In the genomic region with DNA sequence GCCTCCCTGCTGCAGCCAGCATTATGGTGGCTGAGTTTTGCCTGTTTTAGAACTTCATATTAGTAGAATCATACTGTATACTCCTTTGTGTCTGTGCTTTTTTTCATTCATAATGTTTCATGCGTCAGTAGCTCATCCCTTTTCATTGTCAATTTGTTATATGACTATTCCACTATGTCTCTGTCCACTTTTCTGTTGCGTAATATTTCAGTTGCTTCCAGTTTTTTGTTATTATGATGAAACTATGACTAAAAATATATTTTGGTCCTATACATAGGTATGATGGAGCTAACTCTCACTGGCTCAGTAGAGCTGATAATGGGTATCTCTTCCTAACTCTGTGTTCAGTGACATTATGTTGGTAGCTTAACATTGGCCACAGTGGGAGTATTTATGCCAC, we compare ENCODE assay signal across 37 cellular contexts. TPM values are rescaled to one million over a fixed set of nuclear protein-coding genes. Genes with fewer than 3 reads are reported as not detected.
"Had no signal": no experiment of that assay in that cellular context is flagged by ENCODE, and none has a peak within 500 bp of the region (broad histone marks: within the 10 kb centered on the region; RNA-seq: fewer than 3 reads in every experiment).

No MANE protein-coding gene starts in this region.

- H3K36me3 ChIP-seq: esophagus muscularis mucosa, heart right ventricle, left lung, neural progenitor cell, spleen, tibial artery had no signal

- H3K27me3 ChIP-seq: esophagus muscularis mucosa, heart right ventricle, left lung, neural progenitor cell, spleen, testis, tibial artery had no signal

- DNase-seq: dermis blood vessel endothelial cell; effector memory CD4-positive, alpha-beta T cell; foreskin melanocyte; glutamatergic neuron; heart right ventricle; hippocampal formation; left cardiac atrium; left lung; mesenchymal stem cell; naive thymus-derived CD4-positive, alpha-beta T cell; nucleus accumbens; psoas muscle; right cardiac atrium; spleen; stimulated activated CD4-positive, alpha-beta T cell treated with anti-CD3 and anti-CD28 coated beads, Interleukin-4, amount 100 ng/mL, for 4 hours; stimulated activated naive CD8-positive, alpha-beta T cell treated with anti-CD3 and anti-CD28 coated beads, Interleukin-15, Interleukin-2, amounts not matched to agents 100 U/mL and 50 U/mL, for 24 hours; substantia nigra; testis; tibial artery had no signal

- H2AFZ ChIP-seq: neural progenitor cell had no signal

- H3K9ac ChIP-seq: neural progenitor cell had no signal

- ATAC-seq: heart right ventricle; left cardiac atrium; left lung; naive thymus-derived CD4-positive, alpha-beta T cell; psoas muscle; right cardiac atrium; stimulated activated naive CD8-positive, alpha-beta T cell treated with anti-CD3 and anti-CD28 coated beads, Interleukin-15, Interleukin-2, amounts not matched to agents 100 U/mL and 50 U/mL, for 24 hours had no signal

- H3K27ac Mint-ChIP-seq: mesothelial cell of epicardium; naive thymus-derived CD4-positive, alpha-beta T cell; nephron; neural progenitor cell; stimulated activated memory B cell treated with anti-CD40 and anti-IgM and Interleukin-4, amounts not matched to agents 10 μg/mL and 1 μg/mL and 100 μg/mL, for 72 hours; type B pancreatic cell had no signal

- H3K9me3 ChIP-seq: esophagus muscularis mucosa, psoas muscle, testis, tibial artery had no signal

- H3K36me3 Mint-ChIP-seq: type B pancreatic cell had no signal

- H3K4me3 ChIP-seq: coronary artery, esophagus muscularis mucosa, heart right ventricle, left lung, neural progenitor cell, psoas muscle, skin epidermis, spleen, testis, tibial artery had no signal

- H3K27ac ChIP-seq: coronary artery, esophagus muscularis mucosa, heart right ventricle, left lung, neural progenitor cell, psoas muscle, skin epidermis, spleen, testis, tibial artery had no signal

- H3K4me1 ChIP-seq: esophagus muscularis mucosa, heart right ventricle, left lung, psoas muscle, spleen, testis had no signal

- H3K27me3 Mint-ChIP-seq: type B pancreatic cell had no signal

- H3K4me2 ChIP-seq: neural progenitor cell had no signal

- H3K4me3 Mint-ChIP-seq: mesothelial cell of epicardium; naive thymus-derived CD4-positive, alpha-beta T cell; nephron; neural progenitor cell; stimulated activated memory B cell treated with anti-CD40 and anti-IgM and Interleukin-4, amounts not matched to agents 10 μg/mL and 1 μg/mL and 100 μg/mL, for 72 hours; type B pancreatic cell had no signal

- H3K4me1 Mint-ChIP-seq: mesothelial cell of epicardium; naive thymus-derived CD4-positive, alpha-beta T cell; nephron; stimulated activated memory B cell treated with anti-CD40 and anti-IgM and Interleukin-4, amounts not matched to agents 10 μg/mL and 1 μg/mL and 100 μg/mL, for 72 hours had no signal

RNA-seq across cellular contexts. Expression of gene DMP1, which starts 48.3 kb away (rescaled TPM):
- total RNA-seq: dermis blood vessel endothelial cell; endothelial cell of umbilical vein; epithelial cell of proximal tubule; esophagus muscularis mucosa; fibroblast of lung; heart right ventricle; kidney epithelial cell; left cardiac atrium; left lung; lower leg skin; lung microvascular endothelial cell; mesothelial cell of epicardium; mucosa of gallbladder; naive thymus-derived CD4-positive, alpha-beta T cell; osteocyte; psoas muscle; renal cortical epithelial cell; right cardiac atrium; spleen; urinary bladder had no signal
- polyA plus RNA-seq: endothelial cell of umbilical vein; fibroblast of lung; heart right ventricle; naive thymus-derived CD4-positive, alpha-beta T cell; right cardiac atrium; urinary bladder had no signal
